In the genomic region with DNA sequence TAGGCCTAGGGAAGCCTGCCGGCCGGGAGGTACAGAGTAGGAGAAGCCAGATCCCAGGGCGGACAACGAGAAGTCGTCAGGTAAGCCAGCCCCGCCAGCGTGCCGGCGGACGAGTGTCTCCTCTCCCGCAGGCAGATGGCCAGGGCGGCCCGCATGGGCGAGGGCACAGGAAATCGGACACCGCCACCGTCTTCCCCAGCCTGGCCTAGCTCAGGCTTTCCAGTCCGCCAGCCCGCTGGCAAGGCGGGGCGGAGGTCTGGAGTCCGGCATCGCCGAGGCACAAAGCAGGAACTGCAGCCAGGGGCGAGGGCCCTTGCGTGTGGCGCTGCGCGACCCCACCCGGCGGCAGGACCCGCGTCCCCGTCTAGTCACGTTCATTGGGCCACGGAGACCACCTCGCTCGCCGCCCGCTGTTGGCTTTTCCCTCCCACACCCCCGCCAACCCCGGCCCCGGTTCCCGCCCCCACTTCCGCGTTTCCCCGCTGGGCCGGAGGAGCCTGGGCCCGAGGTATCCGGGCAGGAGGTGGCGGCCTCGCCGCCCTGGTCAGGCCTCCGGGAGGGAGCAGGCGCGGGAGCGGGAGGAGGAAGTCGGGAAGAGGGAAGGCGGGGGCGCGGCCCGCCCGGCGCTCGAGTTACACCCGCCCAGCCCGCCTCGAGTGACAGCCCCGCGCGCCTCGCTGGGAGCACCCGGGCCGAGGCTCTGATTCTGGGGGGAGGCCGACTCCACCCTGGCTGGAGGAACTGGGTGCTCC, we compare ENCODE assay signal across 1 cellular context.
A peak's percentile ranks its signal among the peaks of the same experiment; 100 is the strongest.
TF ChIP-seq lines count a peak whose summit lies in the region.

A gene (plus strand): TSS at position 655 of the 752 bp plus-strand sequence. CDS start 39,727 bp downstream, outside the sequence.

TF ChIP-seq in HCT116, 20 proteins besides CTCF, POLR2A, EP300 and RAD21 (continued from another document):
- TF ChIP-seq, protein P1, sequence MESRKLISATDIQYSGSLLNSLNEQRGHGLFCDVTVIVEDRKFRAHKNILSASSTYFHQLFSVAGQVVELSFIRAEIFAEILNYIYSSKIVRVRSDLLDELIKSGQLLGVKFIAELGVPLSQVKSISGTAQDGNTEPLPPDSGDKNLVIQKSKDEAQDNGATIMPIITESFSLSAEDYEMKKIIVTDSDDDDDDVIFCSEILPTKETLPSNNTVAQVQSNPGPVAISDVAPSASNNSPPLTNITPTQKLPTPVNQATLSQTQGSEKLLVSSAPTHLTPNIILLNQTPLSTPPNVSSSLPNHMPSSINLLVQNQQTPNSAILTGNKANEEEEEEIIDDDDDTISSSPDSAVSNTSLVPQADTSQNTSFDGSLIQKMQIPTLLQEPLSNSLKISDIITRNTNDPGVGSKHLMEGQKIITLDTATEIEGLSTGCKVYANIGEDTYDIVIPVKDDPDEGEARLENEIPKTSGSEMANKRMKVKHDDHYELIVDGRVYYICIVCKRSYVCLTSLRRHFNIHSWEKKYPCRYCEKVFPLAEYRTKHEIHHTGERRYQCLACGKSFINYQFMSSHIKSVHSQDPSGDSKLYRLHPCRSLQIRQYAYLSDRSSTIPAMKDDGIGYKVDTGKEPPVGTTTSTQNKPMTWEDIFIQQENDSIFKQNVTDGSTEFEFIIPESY (IDR thresholded peaks at IDR 0.05; ENCODE audit: extremely low read depth, insufficient replicate concordance, low read length), result no peak
- TF ChIP-seq TCF7L2 (IDR thresholded peaks at IDR 0.05; ENCODE audit: borderline replicate concordance, extremely low read depth, insufficient read depth, insufficient read length) (peak; percentile 4), ZFX (IDR thresholded peaks at IDR 0.05) (peak; percentile 95), YY1 (IDR thresholded peaks at IDR 0.05; ENCODE audit: extremely low read depth, insufficient replicate concordance, low read depth, low read length) (peak; percentile 85), CBX3 (IDR thresholded peaks at IDR 0.05; ENCODE audit: low read depth) (no peak), POLR2AphosphoS5 (IDR thresholded peaks at IDR 0.05; ENCODE audit: low read depth, low read length) (peak; percentile 80), JUND (IDR thresholded peaks at IDR 0.05) (no peak), ZNF274 (IDR thresholded peaks at IDR 0.05; ENCODE audit: low read depth, low read length) (no peak), EGR1 (IDR thresholded peaks at IDR 0.05; ENCODE audit: low read depth) (peak; percentile 91), ELF1 (IDR thresholded peaks at IDR 0.05; ENCODE audit: borderline replicate concordance, low read depth) (peak; percentile 77), SP1 (IDR thresholded peaks at IDR 0.05; ENCODE audit: low read depth) (no peak; the same call in 1 of the 2 replicates)
